In the genomic region with DNA sequence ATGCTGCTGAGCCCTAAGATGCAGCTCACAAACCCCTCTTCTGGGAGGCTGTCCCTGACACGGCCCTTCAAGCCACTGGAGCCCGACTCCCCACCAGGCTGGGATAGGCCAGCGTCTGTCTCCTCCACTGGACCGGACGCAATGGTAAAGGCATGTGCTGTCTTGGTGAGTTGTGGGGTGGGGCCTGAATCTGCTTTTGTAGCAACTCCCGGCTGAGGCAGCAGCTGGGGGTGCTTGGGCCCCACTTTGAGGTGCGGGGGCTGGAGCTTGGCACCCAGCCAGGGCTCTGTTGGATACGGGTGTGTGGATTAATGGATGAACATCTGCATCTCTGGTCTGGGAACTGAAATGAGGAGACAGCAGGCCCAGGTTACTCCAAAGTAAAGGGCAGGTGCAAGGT, we compare ENCODE assay signal across 11 cellular contexts. TPM values are rescaled to one million over a fixed set of nuclear protein-coding genes. Genes with fewer than 3 reads are reported as not detected.
A peak's percentile ranks its signal among the peaks of the same experiment; 100 is the strongest.
DNase-seq lines count a peak whose midpoint lies in the region; FAIRE-seq and TF ChIP-seq lines count a peak whose summit lies in the region.
"Had no signal": no experiment of that assay in that cellular context is flagged by ENCODE, and none has a peak within 500 bp of the region (broad histone marks: within the 10 kb centered on the region; RNA-seq: fewer than 3 reads in every experiment).

No MANE protein-coding gene starts in this region.

- peaks cover 47% of the 10 kb centered on the region for H3K36me3 Mint-ChIP-seq in dendritic cell treated with granulocyte-macrophage colony-stimulating factor and Interleukin-4, amounts not matched to agents 40 ng/mL and 50 ng/mL, for 4 days (ENCODE audit: low read depth)

- H3K4me3 ChIP-seq in kidney (ENCODE audit: low read length in 2 of 2): no peak overlapping the region
- H3K4me3 ChIP-seq: tibial artery had no signal

- no peak overlapping the region for H3K9ac ChIP-seq in kidney (ENCODE audit: low read length in 2 of 2)

- peak; percentile 35 for DNase-seq in NCI-H82 (lab: John Stamatoyannopoulos, UW)
- no peak for DNase-seq in NCI-H82 treated with DMSO at 0.1 percent for 48 hours (lab: John Stamatoyannopoulos, UW; ENCODE audit: unreplicated experiment)
- DNase-seq in NCI-H2171 (lab: John Stamatoyannopoulos, UW): peak; percentile 54
- DNase-seq in retina: peak; percentile 21
- no peak for DNase-seq in activated effector memory CD4-positive, alpha-beta T cell treated with anti-CD3 and anti-CD28 coated beads, Interleukin-2, amount 50 U/mL, for 16 hours
- DNase-seq in GOT3 (lab: John Stamatoyannopoulos, UW): no peak
- DNase-seq in kidney: no peak
- DNase-seq: caudate nucleus, tibial artery had no signal

- H3K36me3 ChIP-seq in kidney (ENCODE audit: control insufficient read depth in 1 of 2, insufficient read depth in 2 of 2, low read length in 2 of 2): no peaks in the 10 kb centered on the region

- H3K4me1 Mint-ChIP-seq in dendritic cell treated with granulocyte-macrophage colony-stimulating factor and Interleukin-4, amounts not matched to agents 40 ng/mL and 50 ng/mL, for 4 days (ENCODE audit: low read depth): peaks cover 56% of the 10 kb centered on the region

- H3K27me3 Mint-ChIP-seq in dendritic cell treated with granulocyte-macrophage colony-stimulating factor and Interleukin-4, amounts not matched to agents 40 ng/mL and 50 ng/mL, for 4 days: peaks cover 34% of the 10 kb centered on the region

- no peak for TF ChIP-seq CTCF in kidney (IDR thresholded peaks at IDR 0.05; ENCODE audit: borderline replicate concordance, extremely low read depth, insufficient read depth)

- H3K9me3 Mint-ChIP-seq in dendritic cell treated with granulocyte-macrophage colony-stimulating factor and Interleukin-4, amounts not matched to agents 40 ng/mL and 50 ng/mL, for 4 days: no peaks in the 10 kb centered on the region

- intact Hi-C loops in dendritic cell treated with granulocyte-macrophage colony-stimulating factor and Interleukin-4, amounts not matched to agents 40 ng/mL and 50 ng/mL, for 4 days (cut with micrococcal nuclease): no loop called here
- intact Hi-C loops in kidney (cut with DNase I): no loop called here

- no peaks in the 10 kb centered on the region for H3K4me1 ChIP-seq in kidney (ENCODE audit: control insufficient read depth in 1 of 2, insufficient read depth in 1 of 2, low read depth in 1 of 2, low read length in 2 of 2)

- no peak overlapping the region for H3K4me3 Mint-ChIP-seq in dendritic cell treated with granulocyte-macrophage colony-stimulating factor and Interleukin-4, amounts not matched to agents 40 ng/mL and 50 ng/mL, for 4 days

- no peak overlapping the region for H3K27ac ChIP-seq in kidney (ENCODE audit: low read depth in 2 of 2, low read length in 2 of 2)
- H3K27ac ChIP-seq: tibial artery had no signal

- no peak for FAIRE-seq in kidney (lab: Jason Lieb, UNC)

- H3K9me3 ChIP-seq in kidney (ENCODE audit: control insufficient read depth in 1 of 2, low read length in 2 of 2): no peaks in the 10 kb centered on the region
- H3K9me3 ChIP-seq: tibial artery had no signal

- peak overlapping the region; percentile 43 for H3K27ac Mint-ChIP-seq in dendritic cell treated with granulocyte-macrophage colony-stimulating factor and Interleukin-4, amounts not matched to agents 40 ng/mL and 50 ng/mL, for 4 days

RNA-seq across cellular contexts. Expression of a gene that starts 3.5 kb away (rescaled TPM):
- 5.3 TPM for total RNA-seq in kidney
- polyA plus RNA-seq in kidney (ENCODE audit: insufficient read depth, low read depth, low replicate concordance): 0.52 TPM
- total RNA-seq: epithelial cell of proximal tubule had no signal

RNA-seq across cellular contexts. Expression of a gene that starts 30.7 kb away (rescaled TPM):
- 4.8 TPM for total RNA-seq in kidney
- polyA plus RNA-seq in kidney (ENCODE audit: insufficient read depth, low read depth, low replicate concordance): 1.0 TPM

Comparison
In these comparisons a context has a peak if more than half of its experiments do, and no peak if none do; other contexts are left out.
1. DNase-seq: peak in NCI-H82 (single experiment), NCI-H2171 (single experiment) and retina (single experiment); none in NCI-H82 treated with DMSO at 0.1 percent for 48 hours (single experiment), activated effector memory CD4-positive, alpha-beta T cell treated with anti-CD3 and anti-CD28 coated beads, Interleukin-2, amount 50 U/mL, for 16 hours (single experiment), GOT3 (single experiment) and kidney (single experiment).